13 cellular contexts compared by ENCODE assay signal in the genomic region with DNA sequence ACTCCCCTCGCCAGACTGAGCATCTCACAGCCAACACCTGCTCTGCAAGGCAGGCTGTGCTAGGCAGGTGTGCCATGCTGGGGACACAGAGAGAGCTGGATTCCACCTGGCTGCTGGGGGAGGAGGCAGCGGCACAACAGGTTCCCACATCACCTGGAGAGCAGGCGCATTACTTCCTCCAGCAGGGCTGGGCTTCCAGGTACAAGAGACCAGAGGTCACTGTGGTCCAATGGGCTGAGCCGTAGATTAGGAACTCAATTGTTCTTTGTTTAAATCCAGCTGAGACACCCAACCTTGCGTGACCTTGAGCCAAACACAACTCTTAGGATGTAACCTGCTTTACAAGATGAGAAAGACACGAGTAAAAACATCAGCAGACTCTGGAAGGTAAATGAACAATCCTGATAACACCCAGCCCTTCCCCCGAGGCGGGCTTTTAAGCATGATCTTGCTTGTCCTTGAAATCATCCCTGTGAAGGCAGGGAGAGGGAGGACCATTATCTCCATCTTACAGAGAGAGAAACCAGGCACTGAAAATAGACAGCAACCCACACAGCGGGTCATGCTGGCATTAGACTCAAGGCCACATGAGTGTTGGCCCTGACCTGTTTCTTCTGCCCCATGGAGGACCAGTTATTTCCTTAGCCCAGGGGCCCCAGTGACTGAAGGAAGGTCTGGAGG.
DNase-seq lines count a peak whose midpoint lies in the region; ATAC-seq and TF ChIP-seq lines count a peak whose summit lies in the region.
"Had no signal": no experiment of that assay in that cellular context is flagged by ENCODE, and none has a peak within 500 bp of the region (broad histone marks: within the 10 kb centered on the region; RNA-seq: fewer than 3 reads in every experiment).

No MANE protein-coding gene starts in this region.

- no peaks in the 10 kb centered on the region for H3K27me3 Mint-ChIP-seq in MCF 10A (ENCODE audit: insufficient read depth, unreplicated experiment)
- peaks cover 9% of the 10 kb centered on the region for H3K27me3 Mint-ChIP-seq in endothelial cell (ENCODE audit: unreplicated experiment)

- intact Hi-C loops in MCF 10A (cut with micrococcal nuclease) (no loop called here), breast epithelium (cut with DNase I; ENCODE audit: low total_unique reads) (no loop called here)

- no peak for TF ChIP-seq POLR2A in breast epithelium (IDR thresholded peaks at IDR 0.05)
- TF ChIP-seq POLR2A in suprapubic skin (IDR thresholded peaks at IDR 0.05): no peak

- no peaks in the 10 kb centered on the region for H3K36me3 ChIP-seq in breast epithelium
- H3K36me3 ChIP-seq in suprapubic skin: no peaks in the 10 kb centered on the region

- no peaks in the 10 kb centered on the region for H3K9me3 Mint-ChIP-seq in MCF 10A (ENCODE audit: unreplicated experiment)
- no peaks in the 10 kb centered on the region for H3K9me3 Mint-ChIP-seq in endothelial cell (ENCODE audit: unreplicated experiment)

- H3K4me1 Mint-ChIP-seq in MCF 10A (ENCODE audit: insufficient read depth, unreplicated experiment): peaks cover 13% of the 10 kb centered on the region
- peaks cover 3% of the 10 kb centered on the region for H3K4me1 Mint-ChIP-seq in endothelial cell (ENCODE audit: unreplicated experiment)

- ATAC-seq in HG02678 (IDR thresholded peaks at IDR 0.05; ENCODE audit: unreplicated experiment): no peak

- H3K4me1 ChIP-seq in breast epithelium (no peaks in the 10 kb centered on the region), suprapubic skin (peaks cover 27% of the 10 kb centered on the region)
- H3K4me1 ChIP-seq: parathyroid adenoma had no signal

- H3K4me3 Mint-ChIP-seq in MCF 10A (ENCODE audit: unreplicated experiment) (no peak overlapping the region), endothelial cell (ENCODE audit: unreplicated experiment) (no peak overlapping the region)

- no TSS peak for BruUV-seq in MCF 10A (replicated peaks; lab: Mats Ljungman, UMichigan)

- no peak for TF ChIP-seq EP300 in suprapubic skin (IDR thresholded peaks at IDR 0.05)

- 66% methylated on average over 9 of the region's 9 CpGs for WGBS in suprapubic skin

- H3K4me3 ChIP-seq in breast epithelium (no peak overlapping the region), suprapubic skin (no peak overlapping the region)
- H3K4me3 ChIP-seq: GM12878 had no signal

- H3K27ac Mint-ChIP-seq in MCF 10A (ENCODE audit: low read depth, unreplicated experiment) (peak overlapping the region; percentile 55), endothelial cell (ENCODE audit: unreplicated experiment) (no peak overlapping the region)

- no peaks in the 10 kb centered on the region for H3K36me3 Mint-ChIP-seq in MCF 10A (ENCODE audit: insufficient read depth, unreplicated experiment)
- no peaks in the 10 kb centered on the region for H3K36me3 Mint-ChIP-seq in endothelial cell (ENCODE audit: low read depth, unreplicated experiment)

- no peaks in the 10 kb centered on the region for H3K9me3 ChIP-seq in breast epithelium
- H3K9me3 ChIP-seq in suprapubic skin: no peaks in the 10 kb centered on the region

- no peaks in the 10 kb centered on the region for H3K27me3 ChIP-seq in breast epithelium
- no peaks in the 10 kb centered on the region for H3K27me3 ChIP-seq in suprapubic skin

- H3K27ac ChIP-seq in breast epithelium: no peak overlapping the region
- peak overlapping the region; percentile 55 for H3K27ac ChIP-seq in suprapubic skin
- H3K27ac ChIP-seq: parathyroid adenoma had no signal

- DNase-seq in MCF 10A (ENCODE audit: unreplicated experiment) (no peak), breast epithelium (ENCODE audit: low spot score in 2 of 2) (no peak), NCI-H774 (lab: John Stamatoyannopoulos, UW) (peak; percentile 88), islet precursor cell (peak; percentile 69), suprapubic skin (ENCODE audit: low spot score in 2 of 2) (no peak), CD1c-positive myeloid dendritic cell (ENCODE audit: extremely low spot score) (no peak), endothelial cell (ENCODE audit: low spot score) (no peak)
- DNase-seq: activated CD4-positive, alpha-beta T cell treated with anti-CD3 and anti-CD28 coated beads, Interleukin-2, amount 50 U/mL, for 1 hour; activated effector memory CD4-positive, alpha-beta T cell treated with anti-CD3 and anti-CD28 coated beads, Interleukin-2, amount 50 U/mL, for 16 hours; stimulated activated CD4-positive, alpha-beta T cell treated with anti-CD3 and anti-CD28 coated beads, Interleukin-2, amount 100 ng/mL, for 24 hours had no signal

- no peak for TF ChIP-seq CTCF in MCF 10A (IDR thresholded peaks at IDR 0.05; ENCODE audit: unreplicated experiment)
- TF ChIP-seq CTCF in breast epithelium (IDR thresholded peaks at IDR 0.05): no peak
- no peak for TF ChIP-seq CTCF in suprapubic skin (IDR thresholded peaks at IDR 0.05)
- no peak for TF ChIP-seq CTCF in endothelial cell (IDR thresholded peaks at IDR 0.05; ENCODE audit: unreplicated experiment)

- CTCF ChIA-PET in MCF 10A (lab: Yijun Ruan, JAX): no interaction called here

- POLR2A ChIA-PET in MCF 10A (lab: Yijun Ruan, JAX): interaction anchor here (0.8 to 1.4 kb wide), 4 partner anchors 9 to 110 kb away, joined by 3 to 6 read pairs (median 4); no protein-coding TSS in a partner anchor

Comparison
In these comparisons a context has a peak if more than half of its experiments do, and no peak if none do; other contexts are left out.
1. DNase-seq: peak in NCI-H774 (single experiment) and islet precursor cell (single experiment); none in MCF 10A (single experiment), breast epithelium (0 of 2), suprapubic skin (0 of 2), CD1c-positive myeloid dendritic cell (single experiment) and endothelial cell (single experiment).